Comparison of ENCODE assay signal across 17 cellular contexts in genomic region chr21:45324430-45325205, GRCh38. TPM values are rescaled to one million over a fixed set of nuclear protein-coding genes. Genes with fewer than 3 reads are reported as not detected.
DNase-seq lines count a peak whose midpoint lies in the region; ATAC-seq, FAIRE-seq and TF ChIP-seq lines count a peak whose summit lies in the region.
"Had no signal": no experiment of that assay in that cellular context is flagged by ENCODE, and none has a peak within 500 bp of the region (broad histone marks: within the 10 kb centered on the region; RNA-seq: fewer than 3 reads in every experiment).

No MANE protein-coding gene starts in this region.

- H3K4ac ChIP-seq in mesenchymal stem cell (ENCODE audit: low read depth in 1 of 2, low read length in 2 of 2): no peak overlapping the region

- peaks cover 1% of the 10 kb centered on the region for H3K27me3 Mint-ChIP-seq in activated CD4-positive, alpha-beta memory T cell treated with anti-CD3 and anti-CD28 coated beads for 36 hours
- H3K27me3 Mint-ChIP-seq in T-helper 2 cell treated with Interferon-gamma antibody and Interleukin-4, amounts not matched to agents 5 μg/mL and 100 μg/mL, for 36 hours (ENCODE audit: low read depth): no peaks in the 10 kb centered on the region

- H3K4me2 ChIP-seq in A549: peak overlapping the region; percentile 83
- H3K4me2 ChIP-seq in mesenchymal stem cell (ENCODE audit: low read length, poor library complexity, severe bottlenecking): no peak overlapping the region

- no peak for FAIRE-seq in A549 (lab: Jason Lieb, UNC)
- FAIRE-seq: GM12891 had no signal

- peak overlapping the region; percentile 16 to 59 for H3K18ac ChIP-seq in mesenchymal stem cell (ENCODE audit: low read depth in 1 of 2, low read length in 2 of 2)

- POLR2A ChIA-PET in A549 (lab: Yijun Ruan, JAX): no interaction called here
- POLR2A ChIA-PET in HEK293 (lab: Yijun Ruan, JAX): interaction anchor here (0.6 kb wide), 1 partner anchor 222 kb away, joined by 3 read pairs; no protein-coding TSS in a partner anchor
- POLR2A ChIA-PET in activated CD4-positive, alpha-beta memory T cell treated with anti-CD3 and anti-CD28 coated beads for 36 hours (lab: Charles Lee): no interaction called here

- H4K8ac ChIP-seq in mesenchymal stem cell (ENCODE audit: low read length): peak overlapping the region; percentile 13

- H3K4me3 ChIP-seq in A549: no peak overlapping the region
- H3K4me3 ChIP-seq in HEK293 (ENCODE audit: low read depth, low read length): no peak overlapping the region
- no peak overlapping the region for H3K4me3 ChIP-seq in mesenchymal stem cell (ENCODE audit: insufficient read depth in 1 of 2, low read depth in 1 of 2, low read length in 2 of 2)
- H3K4me3 ChIP-seq: vagina had no signal

- no peaks in the 10 kb centered on the region for H3K9me3 Mint-ChIP-seq in activated CD4-positive, alpha-beta memory T cell treated with anti-CD3 and anti-CD28 coated beads for 36 hours
- no peaks in the 10 kb centered on the region for H3K9me3 Mint-ChIP-seq in T-helper 2 cell treated with Interferon-gamma antibody and Interleukin-4, amounts not matched to agents 5 μg/mL and 100 μg/mL, for 36 hours
- H3K9me3 Mint-ChIP-seq: activated naive CD8-positive, alpha-beta T cell treated with anti-CD3 and anti-CD28 coated beads, Interleukin-2, amount 50 U/mL, for 24 hours; dendritic cell treated with granulocyte-macrophage colony-stimulating factor and Interleukin-4, amounts not matched to agents 40 ng/mL and 50 ng/mL, for 4 days had no signal

- no peak overlapping the region for H3K4me3 Mint-ChIP-seq in activated CD4-positive, alpha-beta memory T cell treated with anti-CD3 and anti-CD28 coated beads for 36 hours
- no peak overlapping the region for H3K4me3 Mint-ChIP-seq in T-helper 2 cell treated with Interferon-gamma antibody and Interleukin-4, amounts not matched to agents 5 μg/mL and 100 μg/mL, for 36 hours
- H3K4me3 Mint-ChIP-seq: activated naive CD8-positive, alpha-beta T cell treated with anti-CD3 and anti-CD28 coated beads, Interleukin-2, amount 50 U/mL, for 24 hours; dendritic cell treated with granulocyte-macrophage colony-stimulating factor and Interleukin-4, amounts not matched to agents 40 ng/mL and 50 ng/mL, for 4 days had no signal

- no peaks in the 10 kb centered on the region for H3K36me3 ChIP-seq in HEK293 (ENCODE audit: control insufficient read depth in 2 of 2, insufficient read depth in 1 of 2, low read length in 2 of 2)
- peaks cover 0 to 8% of the 10 kb centered on the region in 2 experiments for H3K36me3 ChIP-seq in mesenchymal stem cell (ENCODE audit: control insufficient read depth in 1 of 2, insufficient read depth in 2 of 2, low read depth in 1 of 2, low read length in 2 of 2)
- H3K36me3 ChIP-seq: vagina had no signal

- H3K27ac Mint-ChIP-seq in activated CD4-positive, alpha-beta memory T cell treated with anti-CD3 and anti-CD28 coated beads for 36 hours: no peak overlapping the region
- no peak overlapping the region for H3K27ac Mint-ChIP-seq in T-helper 2 cell treated with Interferon-gamma antibody and Interleukin-4, amounts not matched to agents 5 μg/mL and 100 μg/mL, for 36 hours
- H3K27ac Mint-ChIP-seq: activated naive CD8-positive, alpha-beta T cell treated with anti-CD3 and anti-CD28 coated beads, Interleukin-2, amount 50 U/mL, for 24 hours; dendritic cell treated with granulocyte-macrophage colony-stimulating factor and Interleukin-4, amounts not matched to agents 40 ng/mL and 50 ng/mL, for 4 days had no signal

- H2BK120ac ChIP-seq in mesenchymal stem cell (ENCODE audit: low read depth, low read length): peak overlapping the region; percentile 39

- peak overlapping the region; percentile 1 for H2AK5ac ChIP-seq in mesenchymal stem cell (ENCODE audit: low read length, severe bottlenecking)

- H3K27me3 ChIP-seq in mesenchymal stem cell (ENCODE audit: control insufficient read depth in 1 of 2, insufficient read depth in 1 of 2, low read length in 2 of 2): peaks cover 0 to 24% of the 10 kb centered on the region in 2 experiments
- H3K27me3 ChIP-seq: vagina had no signal

- H3K4me1 Mint-ChIP-seq in activated CD4-positive, alpha-beta memory T cell treated with anti-CD3 and anti-CD28 coated beads for 36 hours (ENCODE audit: low read depth): peaks cover 7% of the 10 kb centered on the region
- H3K4me1 Mint-ChIP-seq in T-helper 2 cell treated with Interferon-gamma antibody and Interleukin-4, amounts not matched to agents 5 μg/mL and 100 μg/mL, for 36 hours (ENCODE audit: low read depth): no peaks in the 10 kb centered on the region

- no peak overlapping the region for H2BK5ac ChIP-seq in mesenchymal stem cell (ENCODE audit: low read depth, low read length, poor library complexity, severe bottlenecking)

- CTCF ChIA-PET in A549 (lab: Yijun Ruan, JAX) (interaction anchor here (0.6 to 3.9 kb wide), 12 partner anchors 16 to 187 kb away, joined by 3 to 20 read pairs (median 4); no protein-coding TSS in a partner anchor), HEK293 (lab: Yijun Ruan, JAX) (interaction anchor here (1.0 to 1.9 kb wide), 4 partner anchors 15 to 32 kb away, joined by 3 to 11 read pairs (median 4); no protein-coding TSS in a partner anchor)
- CTCF ChIA-PET in activated CD4-positive, alpha-beta memory T cell treated with anti-CD3 and anti-CD28 coated beads for 36 hours (lab: Charles Lee): no interaction called here

- 17% methylated on average over 12 of the region's 27 CpGs for WGBS in A549 (ENCODE audit: missing lambda C conversion rate)
- WGBS in mesenchymal stem cell: 85% methylated on average over 26 of the region's 27 CpGs

- DNase-seq in A549 (ENCODE audit: low read depth in 1 of 2, low spot score in 1 of 2) (peak; percentile 40 to 67), cerebellar cortex (ENCODE audit: low spot score) (peak; percentile 32), mesenchymal stem cell (peak; percentile 62), COLO829 (ENCODE audit: low spot score) (no peak), cerebellar nuclear complex (lab: John Stamatoyannopoulos, UW) (no peak)
- no peak for DNase-seq in activated CD4-positive, alpha-beta memory T cell treated with anti-CD3 and anti-CD28 coated beads for 36 hours
- DNase-seq in T-helper 2 cell treated with Interferon-gamma antibody and Interleukin-4, amounts not matched to agents 5 μg/mL and 100 μg/mL, for 36 hours (ENCODE audit: low spot score): no peak
- DNase-seq: activated CD8-positive, alpha-beta memory T cell treated with anti-CD3 and anti-CD28 coated beads, Interleukin-2, amount 50 U/mL, for 48 hours; activated naive CD8-positive, alpha-beta T cell treated with anti-CD3 and anti-CD28 coated beads, Interleukin-2, amount 50 U/mL, for 24 hours; DMS79; NCI-H1436 treated with DMSO at 0.1 percent for 48 hours; SHP77; stimulated activated naive CD4-positive, alpha-beta T cell had no signal

- H3K14ac ChIP-seq in mesenchymal stem cell (ENCODE audit: low read length in 2 of 2): peak overlapping the region in 1 of 2 experiments; percentile 35

- H3K9ac ChIP-seq in mesenchymal stem cell (ENCODE audit: low read length): no peak overlapping the region

- H3K9me3 ChIP-seq in A549 (no peaks in the 10 kb centered on the region), HEK293 (ENCODE audit: control insufficient read depth, insufficient read depth, low read depth, low read length) (no peaks in the 10 kb centered on the region), mesenchymal stem cell (ENCODE audit: control insufficient read depth, low read length) (no peaks in the 10 kb centered on the region)
- H3K9me3 ChIP-seq: vagina had no signal

- H3K36me3 Mint-ChIP-seq in activated CD4-positive, alpha-beta memory T cell treated with anti-CD3 and anti-CD28 coated beads for 36 hours: no peaks in the 10 kb centered on the region
- no peaks in the 10 kb centered on the region for H3K36me3 Mint-ChIP-seq in T-helper 2 cell treated with Interferon-gamma antibody and Interleukin-4, amounts not matched to agents 5 μg/mL and 100 μg/mL, for 36 hours (ENCODE audit: low read depth)

- peak; percentile 31; the same call in 2 of the 3 replicates for TF ChIP-seq CTCF in A549 (IDR thresholded peaks at IDR 0.05)
- TF ChIP-seq CTCF in HEK293 (tag by site-specific recombination; IDR thresholded peaks at IDR 0.05): no peak

- H4K91ac ChIP-seq in mesenchymal stem cell (ENCODE audit: low read length): peak overlapping the region; percentile 62

- peak; percentile 38 to 51 for TF ChIP-seq RAD21 in A549 (conservative IDR thresholded peaks at IDR 0.05 in 1 of 2, IDR thresholded peaks at IDR 0.05 in 1 of 2)

- TF ChIP-seq EP300 in A549 (IDR thresholded peaks at IDR 0.05): peak; percentile 6 to 25; a peak in 2 of 5 replicates

- no peak overlapping the region for H3K23ac ChIP-seq in mesenchymal stem cell (ENCODE audit: low read length in 2 of 2)

- peak overlapping the region; percentile 1 to 60 for H2BK12ac ChIP-seq in mesenchymal stem cell (ENCODE audit: low read length in 2 of 2)

- 0 out of 2 replicates have a peak, but pooled peaks have one; percentile 5 for TF ChIP-seq POLR2A in A549 (IDR thresholded peaks at IDR 0.05; ENCODE audit: low read length)

- H2AFZ ChIP-seq in mesenchymal stem cell (ENCODE audit: low read depth, low read length): no peak overlapping the region

- H3K27ac ChIP-seq in A549: peak overlapping the region; percentile 97 to 100
- H3K27ac ChIP-seq in HEK293 (ENCODE audit: extremely low read depth, low read depth, low read length): no peak overlapping the region
- H3K27ac ChIP-seq in mesenchymal stem cell (ENCODE audit: low read length, poor library complexity, severe bottlenecking): no peak overlapping the region

- H2BK15ac ChIP-seq in mesenchymal stem cell (ENCODE audit: low read depth, poor library complexity, severe bottlenecking): no peak overlapping the region

- intact Hi-C loops in activated CD4-positive, alpha-beta memory T cell treated with anti-CD3 and anti-CD28 coated beads for 36 hours (cut with micrococcal nuclease): no loop called here

- H3K4me1 ChIP-seq in A549: peaks cover 93% of the 10 kb centered on the region
- H3K4me1 ChIP-seq in HEK293 (ENCODE audit: control insufficient read depth, insufficient read depth, low read length): no peaks in the 10 kb centered on the region
- H3K4me1 ChIP-seq in mesenchymal stem cell (ENCODE audit: control insufficient read depth, insufficient read depth, low read depth, low read length): peaks cover 75% of the 10 kb centered on the region

- H3K79me1 ChIP-seq in mesenchymal stem cell (replicated peaks; ENCODE audit: low read length, poor library complexity, severe bottlenecking): peaks cover 3% of the 10 kb centered on the region

- peak; percentile 37 to 55 for ATAC-seq in A549

TF ChIP-seq in HEK293, 187 proteins besides CTCF, POLR2A, EP300 and RAD21 (continues in another document):
- peak; percentile 10; the same call in 1 of the 2 replicates for TF ChIP-seq GLIS2 (tag by site-specific recombination; IDR thresholded peaks at IDR 0.05)

RNA-seq across cellular contexts. Expression of gene POFUT2, which starts 36.9 kb away (rescaled TPM):
- polyA plus RNA-seq in A549 (2011; rRNA removed): 10.5 and 10.7 TPM in 2 replicates
- polyA plus RNA-seq in A549 (2012; cell fraction: cytosol; rRNA removed): 10.3 and 12.3 TPM in 2 replicates
- polyA plus RNA-seq in A549 (2012; cell fraction: nucleus; rRNA removed): 53.6 and 61.8 TPM in 2 replicates
- 14.7 to 16.6 TPM (median 16.1 TPM) in 3 replicates for polyA plus RNA-seq in A549 (2017; fragmentation: RNase III; extraction: RNeasy Plus Mini Kit Qiagen cat#74134 plus additional on column Dnase treatment)
- 6.4 and 11.6 TPM in 2 replicates for polyA minus RNA-seq in A549 (2011; rRNA and poly(A)+ RNA removed)
- 75.1 TPM for polyA plus RNA-seq in mesenchymal stem cell (2013, experiment 1 of 2)
- polyA plus RNA-seq in mesenchymal stem cell (2013, experiment 2 of 2): 76.3 TPM
- 10 to 100 TPM; 14.3 TPM for total RNA-seq in activated CD4-positive, alpha-beta memory T cell treated with anti-CD3 and anti-CD28 coated beads for 36 hours

Comparison
In these comparisons a context has a peak if more than half of its experiments do, and no peak if none do; other contexts are left out.
1. DNase-seq: peak in A549 (2 of 2), cerebellar cortex (single experiment) and mesenchymal stem cell (single experiment); none in COLO829 (single experiment), activated CD4-positive, alpha-beta memory T cell treated with anti-CD3 and anti-CD28 coated beads for 36 hours (single experiment), cerebellar nuclear complex (0 of 2) and T-helper 2 cell treated with Interferon-gamma antibody and Interleukin-4, amounts not matched to agents 5 μg/mL and 100 μg/mL, for 36 hours (single experiment).
2. H3K27ac ChIP-seq: peak in A549 (2 of 2); none in HEK293 (single experiment) and mesenchymal stem cell (single experiment).
3. Of the 5 proteins assayed by ChIP-seq in both HEK293 and A549: peak only in HEK293: none; only in A549: CTCF; in both: none; in neither: 4.